Comparison of ENCODE assay signal across 24 cellular contexts in genomic region chr11:36161572-36161971, GRCh38.
"Had no signal": no experiment of that assay in that cellular context is flagged by ENCODE, and none has a peak within 500 bp of the region (broad histone marks: within the 10 kb centered on the region; RNA-seq: fewer than 3 reads in every experiment).

No MANE protein-coding gene starts in this region.

- H3K36me3 ChIP-seq: ascending aorta, brain microvascular endothelial cell had no signal

- DNase-seq: activated CD4-positive, alpha-beta memory T cell treated with anti-CD3 and anti-CD28 coated beads, Interleukin-2, amount 10 ng/mL, durations not matched to agents 7 days and 5 days; activated CD4-positive, alpha-beta T cell treated with anti-CD3 and anti-CD28 coated beads for 36 hours; activated CD4-positive, alpha-beta T cell treated with anti-CD3 and anti-CD28 coated beads, Interleukin-2, amount 10 ng/mL, durations not matched to agents 24 days and 14 days; activated CD4-positive, CD25-positive, alpha-beta regulatory T cell; activated CD4-positive, CD25-positive, alpha-beta regulatory T cell treated with anti-CD3 and anti-CD28 coated beads, Interleukin-2, amount 50 U/mL, for 72 hours; activated CD8-positive, alpha-beta memory T cell treated with anti-CD3 and anti-CD28 coated beads, Interleukin-2, amount 50 U/mL, for 48 hours; activated gamma-delta T cell; activated naive CD4-positive, alpha-beta T cell; activated naive CD4-positive, alpha-beta T cell treated with anti-CD3 and anti-CD28 coated beads, Interleukin-2, amount 10 ng/mL, durations not matched to agents 7 days and 5 days; activated naive CD8-positive, alpha-beta T cell treated with anti-CD3 and anti-CD28 coated beads, Interleukin-2, amount 10 ng/mL, durations not matched to agents 7 days and 5 days; activated T-cell treated with anti-CD3 and anti-CD28 coated beads for 4 hours; activated T-cell treated with anti-CD3 and anti-CD28 coated beads, Interleukin-2, amount 50 U/mL, for 24 hours; activated T-cell treated with anti-CD3 and anti-CD28 coated beads, Interleukin-2, amount 50 U/mL, for 72 hours; brain microvascular endothelial cell; dorsolateral prefrontal cortex; effector memory CD4-positive, alpha-beta T cell; endodermal cell; foreskin fibroblast; glutamatergic neuron; T-helper 2 cell had no signal

- H3K27ac ChIP-seq: ascending aorta, brain microvascular endothelial cell, coronary artery had no signal

- H3K4me3 ChIP-seq: ascending aorta, coronary artery had no signal

- H3K4me1 ChIP-seq: ascending aorta had no signal

- ATAC-seq: activated CD4-positive, alpha-beta T cell treated with anti-CD3 and anti-CD28 coated beads for 36 hours; activated naive CD4-positive, alpha-beta T cell treated with anti-CD3 and anti-CD28 coated beads, Interleukin-2, amount 50 U/mL, for 72 hours; activated T-cell treated with anti-CD3 and anti-CD28 coated beads, Interleukin-2, amount 50 U/mL, for 72 hours; esophagus mucosa had no signal

- H3K9me3 ChIP-seq: ascending aorta had no signal

- H3K27me3 ChIP-seq: ascending aorta, brain microvascular endothelial cell, dorsolateral prefrontal cortex had no signal
